Comparison of ENCODE assay signal across 8 cellular contexts in the genomic region with DNA sequence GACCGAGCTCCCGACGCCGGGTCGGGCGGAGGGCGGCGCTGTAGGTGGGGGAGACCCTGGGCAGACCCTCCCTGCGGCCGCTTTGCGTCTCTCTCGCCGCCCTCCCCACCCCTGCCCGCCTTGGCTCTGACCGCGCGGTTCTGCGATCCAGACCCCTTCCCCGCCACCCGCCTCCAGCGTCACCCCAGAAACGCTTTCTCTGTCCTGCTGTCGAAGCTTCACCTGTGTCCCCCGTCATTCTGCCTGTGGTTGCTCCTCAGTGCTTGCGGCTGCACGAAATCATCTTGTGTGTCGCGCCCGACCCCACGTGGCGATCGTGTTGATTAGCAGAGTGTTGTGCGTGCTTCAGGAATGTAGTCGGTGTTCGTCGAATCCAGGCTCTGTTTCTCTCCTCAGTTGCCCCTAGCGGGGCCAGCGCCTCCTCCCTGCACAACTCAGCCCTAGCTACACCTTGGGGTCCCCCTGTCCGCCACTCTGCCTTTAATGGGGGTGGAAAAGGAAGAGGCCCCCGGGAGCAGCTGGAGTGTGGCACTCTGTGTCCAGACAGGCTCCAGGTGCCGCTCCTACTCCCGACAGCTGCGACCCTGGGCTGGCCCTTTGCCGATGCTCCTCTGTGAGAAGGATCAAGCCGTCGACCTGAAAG. TPM values are rescaled to one million over a fixed set of nuclear protein-coding genes. Genes with fewer than 3 reads are reported as not detected.
DNase-seq lines count a peak whose midpoint lies in the region; ATAC-seq and TF ChIP-seq lines count a peak whose summit lies in the region.

No MANE protein-coding gene starts in this region.

- H3K4me1 ChIP-seq in PC-9 (replicated peaks; ENCODE audit: insufficient read depth) (0 out of 2 replicates have a peak, but pooled peaks cover 5% of the 10 kb centered on the region), fibroblast of lung (ENCODE audit: control insufficient read depth, extremely low read depth, insufficient read depth, low read length) (peaks cover 2% of the 10 kb centered on the region)

- no TSS peak for BruUV-seq in PC-9 (replicated peaks; lab: Mats Ljungman, UMichigan)

- H3K36me3 ChIP-seq in PC-9 (ENCODE audit: low read depth), result no peaks in the 10 kb centered on the region
- H3K36me3 ChIP-seq in fibroblast of lung (ENCODE audit: control insufficient read depth, insufficient read depth, low read length), result peaks cover 16% of the 10 kb centered on the region

- peak overlapping the region; percentile 84 for H2AFZ ChIP-seq in PC-9
- no peak overlapping the region for H2AFZ ChIP-seq in fibroblast of lung (ENCODE audit: low read length)

- peaks cover 19% of the 10 kb centered on the region for H3K36me3 Mint-ChIP-seq in nephron (ENCODE audit: low read depth)

- H3K27ac Mint-ChIP-seq in nephron, result peak overlapping the region; percentile 71 to 86 (median 86)

- no peaks in the 10 kb centered on the region for H3K9me3 Mint-ChIP-seq in nephron

- intact Hi-C loops in PC-9 (cut with micrococcal nuclease; ENCODE audit: unreplicated experiment), result loop anchor here (1.0 kb wide), 1 partner anchor 56 kb away; a partner anchor contains a TSS

- TF ChIP-seq CTCF in GM10266 (IDR thresholded peaks at IDR 0.05; ENCODE audit: control insufficient read depth, insufficient read depth, low read depth, missing control alignments) (peak; percentile 35), PC-9 (conservative IDR thresholded peaks at IDR 0.05) (no peak), fibroblast of lung (conservative IDR thresholded peaks at IDR 0.05 in 1 of 2, IDR thresholded peaks at IDR 0.05 in 1 of 2; ENCODE audit: low read depth in 1 of 2, low read length in 2 of 2) (no peak), nephron (IDR thresholded peaks at IDR 0.05; ENCODE audit: unreplicated experiment in 3 of 3) (peak; percentile 6 to 44 (median 14))

- CTCF ChIA-PET in PC-9 (lab: Charles Lee), result no interaction called here

- POLR2A ChIA-PET in PC-9 (lab: Charles Lee; ENCODE audit: unreplicated experiment), result interaction anchor here (0.5 kb wide), 1 partner anchor 40 kb away, joined by 5 read pairs; no protein-coding TSS in a partner anchor

- peak overlapping the region; percentile 69 for H3K4me3 ChIP-seq in PC-9
- H3K4me3 ChIP-seq in fibroblast of lung (replicated peaks in 1 of 4; ENCODE audit: control extremely low read depth in 1 of 4, insufficient read depth in 1 of 4, low read depth in 3 of 4, low read length in 4 of 4), result peak overlapping the region; percentile 78 to 90 (median 86)

- no peak for ATAC-seq in stimulated activated naive CD8-positive, alpha-beta T cell treated with anti-CD3 and anti-CD28 coated beads, Interleukin-15, Interleukin-2, amounts not matched to agents 100 U/mL and 50 U/mL, for 24 hours
- ATAC-seq in GM21619 (IDR thresholded peaks at IDR 0.05; ENCODE audit: unreplicated experiment), result no peak

- no peaks in the 10 kb centered on the region for H3K9me3 ChIP-seq in PC-9 (ENCODE audit: insufficient read depth, low read depth)
- H3K9me3 ChIP-seq in fibroblast of lung (ENCODE audit: control insufficient read depth, insufficient read depth, low read depth, low read length), result no peaks in the 10 kb centered on the region

- H3K79me2 ChIP-seq in PC-9 (ENCODE audit: low read depth) (peaks cover 22% of the 10 kb centered on the region), fibroblast of lung (ENCODE audit: control insufficient read depth, insufficient read depth, low read length) (peaks cover 38% of the 10 kb centered on the region)

- H3K4me3 Mint-ChIP-seq in nephron, result peak overlapping the region; percentile 95 to 98 (median 96)

- H3K4me2 ChIP-seq in PC-9 (peak overlapping the region; percentile 88), fibroblast of lung (ENCODE audit: extremely low read depth, insufficient read depth, low read length) (peak overlapping the region; percentile 97)

- peaks cover 9% of the 10 kb centered on the region; the same call in 1 of the 2 replicates for H3F3A ChIP-seq in PC-9 (ENCODE audit: insufficient read depth, low read depth)

- H3K9ac ChIP-seq in fibroblast of lung (ENCODE audit: insufficient read depth, low read length), result peak overlapping the region; percentile 83

- H3K27ac ChIP-seq in PC-9 (no peak overlapping the region), fibroblast of lung (ENCODE audit: insufficient read depth, low read length) (peak overlapping the region; percentile 90)

- peaks cover 33% of the 10 kb centered on the region for H3K4me1 Mint-ChIP-seq in nephron

- no peaks in the 10 kb centered on the region for H3K9me2 ChIP-seq in PC-9 (ENCODE audit: insufficient read depth)

- no peaks in the 10 kb centered on the region for H3K27me3 ChIP-seq in PC-9 (ENCODE audit: insufficient read depth, low read depth)
- H3K27me3 ChIP-seq in fibroblast of lung (ENCODE audit: control insufficient read depth, insufficient read depth, low read length), result no peaks in the 10 kb centered on the region

- no peaks in the 10 kb centered on the region for H3K27me3 Mint-ChIP-seq in nephron (ENCODE audit: low read depth)

- DNase-seq in GM10266 (ENCODE audit: extremely low spot score) (peak; percentile 60), HK-2 (ENCODE audit: unreplicated experiment) (peak; percentile 63), PC-9 (peak; percentile 45 to 52), fibroblast of lung (ENCODE audit: low read depth in 2 of 2) (peak; percentile 61 to 63)
- peak; percentile 57 to 63 for DNase-seq in activated T-helper 1 cell treated with anti-CD3 and anti-CD28 coated beads, Interleukin-2, amount 50 U/mL, for 16 hours (ENCODE audit: low read depth in 1 of 2, low spot score in 1 of 2)
- DNase-seq in stimulated activated naive CD8-positive, alpha-beta T cell treated with anti-CD3 and anti-CD28 coated beads, Interleukin-15, Interleukin-2, amounts not matched to agents 100 U/mL and 50 U/mL, for 24 hours, result peak; percentile 72

- H4K20me1 ChIP-seq in PC-9 (ENCODE audit: insufficient read depth) (no peaks in the 10 kb centered on the region), fibroblast of lung (ENCODE audit: control insufficient read depth, extremely low read depth, insufficient read depth, low read length) (no peaks in the 10 kb centered on the region)

RNA-seq across cellular contexts. Expression of a gene that starts 0.9 kb away (rescaled TPM):
- total RNA-seq in PC-9 (2021) (32.5 and 38.8 TPM in 2 replicates), fibroblast of lung (31.8 and 36.7 TPM in 2 replicates)
- 17.4 and 18.1 TPM in 2 replicates for polyA plus RNA-seq in fibroblast of lung
- 21.6 and 25.9 TPM in 2 replicates for polyA plus RNA-seq in fibroblast of lung (2012)
- polyA minus RNA-seq in fibroblast of lung (ENCODE audit: low replicate concordance), result 57.5 and 90.3 TPM in 2 replicates

RNA-seq across cellular contexts. Expression of a gene that starts 9.1 kb away (rescaled TPM):
- 18.1 and 27.6 TPM in 2 replicates for total RNA-seq in PC-9 (2021)
- not detected in 2 replicates for total RNA-seq in fibroblast of lung
- not detected in 2 replicates for polyA plus RNA-seq in fibroblast of lung
- 0.02 TPM in 1 of 2 replicates, not detected in the other for polyA plus RNA-seq in fibroblast of lung (2012)
- polyA minus RNA-seq in fibroblast of lung (ENCODE audit: low replicate concordance), result not detected in 2 replicates

RNA-seq across cellular contexts. Expression of a gene that starts 36.1 kb away (rescaled TPM):
- 78.9 and 98.3 TPM in 2 replicates for total RNA-seq in PC-9 (2021)
- 13.4 and 16.7 TPM in 2 replicates for total RNA-seq in fibroblast of lung
- polyA plus RNA-seq in fibroblast of lung, result 8.9 and 10.5 TPM in 2 replicates
- 25.6 and 29.5 TPM in 2 replicates for polyA plus RNA-seq in fibroblast of lung (2012)
- polyA minus RNA-seq in fibroblast of lung (ENCODE audit: low replicate concordance), result 7.6 and 9.5 TPM in 2 replicates

RNA-seq across cellular contexts. Expression of a gene that starts 56.1 kb away (rescaled TPM):
- total RNA-seq in PC-9 (2021) (87.8 and 104 TPM in 2 replicates), fibroblast of lung (502 and 561 TPM in 2 replicates)
- 102 and 140 TPM in 2 replicates for polyA plus RNA-seq in fibroblast of lung
- polyA plus RNA-seq in fibroblast of lung (2012), result 252 and 382 TPM in 2 replicates
- polyA minus RNA-seq in fibroblast of lung (ENCODE audit: low replicate concordance), result 231 and 305 TPM in 2 replicates

RNA-seq across cellular contexts. Expression of a gene that starts 56.9 kb away (rescaled TPM):
- total RNA-seq in PC-9 (2021), result 83.7 and 109 TPM in 2 replicates
- total RNA-seq in fibroblast of lung, result 0.26 and 0.83 TPM in 2 replicates
- 0.17 and 0.24 TPM in 2 replicates for polyA plus RNA-seq in fibroblast of lung
- polyA plus RNA-seq in fibroblast of lung (2012), result 0.38 and 0.84 TPM in 2 replicates
- 0.15 TPM in 1 of 2 replicates, not detected in the other for polyA minus RNA-seq in fibroblast of lung (ENCODE audit: low replicate concordance)

Comparison
In these comparisons a context has a peak if more than half of its experiments do, and no peak if none do; other contexts are left out.
1. CTCF ChIP-seq: peak in GM10266 (single experiment) and nephron (3 of 3); none in PC-9 (single experiment) and fibroblast of lung (0 of 2).
2. RNA of a gene that starts 9.1 kb away (total RNA-seq): 18.1 to 27.6 TPM in PC-9; not detected in fibroblast of lung; every median in the first group is over 10 times any median in the second.
3. Peak in every context shown above with its lines, with median percentiles within 50 percentile points of each other: DNase-seq.